Comparison of ENCODE assay signal across 8 cellular contexts in the genomic region with DNA sequence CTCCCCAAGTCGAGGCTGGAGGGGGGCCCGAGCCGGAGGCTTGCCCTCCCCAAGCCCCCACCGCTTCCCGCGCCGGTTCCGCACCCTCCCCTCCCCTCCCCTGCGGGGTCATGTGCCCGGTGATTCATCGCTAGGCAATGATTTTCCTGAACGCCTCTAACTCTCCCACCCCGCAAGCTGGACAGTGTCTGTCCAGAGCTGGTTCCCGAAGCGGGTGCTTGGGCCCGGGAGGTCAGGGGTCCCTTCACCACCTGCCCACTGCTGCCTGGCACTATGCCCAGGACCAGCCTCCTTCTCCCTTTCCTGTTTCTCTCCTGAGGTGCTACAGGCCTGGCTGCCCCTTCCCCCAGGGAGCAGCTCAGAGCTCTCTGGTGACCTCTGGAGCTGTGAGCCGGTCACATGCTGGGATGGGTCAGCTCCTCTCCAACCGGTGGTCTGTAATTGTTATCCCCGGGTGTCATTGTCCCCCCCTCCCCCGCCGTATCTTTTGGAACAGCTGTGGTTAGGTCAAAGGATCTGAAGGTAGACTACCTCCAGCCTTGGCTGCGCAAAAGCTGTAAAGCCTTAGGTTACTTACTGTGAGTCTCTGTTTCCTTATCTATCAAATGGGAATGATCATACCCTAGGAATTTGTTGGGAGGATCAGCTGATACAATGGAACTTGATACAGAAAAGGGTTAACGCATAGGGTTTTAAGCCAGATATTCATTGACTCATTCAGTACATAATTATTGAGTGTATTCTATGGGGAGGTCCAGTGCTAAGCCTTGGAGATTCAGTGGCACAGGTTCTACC. TPM values are rescaled to one million over a fixed set of nuclear protein-coding genes. Genes with fewer than 3 reads are reported as not detected.
DNase-seq lines count a peak whose midpoint lies in the region; ATAC-seq and TF ChIP-seq lines count a peak whose summit lies in the region.

No MANE protein-coding gene starts in this region.

- intact Hi-C loops in testis (cut with DNase I; ENCODE audit: low total_unique reads) = loop anchor here (5.0 kb wide), 1 partner anchor 46 kb away; no protein-coding TSS in a partner anchor

- peaks cover 0 to 2% (median 0%) of the 10 kb centered on the region in 5 donors for H3K27me3 Mint-ChIP-seq in naive thymus-derived CD8-positive, alpha-beta T cell

- H3K27me3 ChIP-seq in testis = no peaks in the 10 kb centered on the region

- H3K4me1 ChIP-seq in testis = peaks cover 8% of the 10 kb centered on the region

- peak overlapping the region; percentile 88 for H3K4me3 ChIP-seq in fibroblast of villous mesenchyme (ENCODE audit: low read depth, low read length)
- H3K4me3 ChIP-seq in testis = peak overlapping the region; percentile 89 to 92

- TF ChIP-seq POLR2A in testis (IDR thresholded peaks at IDR 0.05) = no peak

- peak overlapping the region; percentile 87 to 92 for H3K27ac ChIP-seq in testis

- H3K9me3 Mint-ChIP-seq in naive thymus-derived CD8-positive, alpha-beta T cell = no peaks in the 10 kb centered on the region

- ATAC-seq in HG03045 (IDR thresholded peaks at IDR 0.05; ENCODE audit: unreplicated experiment) (peak; percentile 9), GM18873 (IDR thresholded peaks at IDR 0.05; ENCODE audit: low FRiP score, unreplicated experiment) (no peak)
- ATAC-seq in naive thymus-derived CD8-positive, alpha-beta T cell = peak; percentile 40 to 45

- H3K36me3 ChIP-seq in testis (ENCODE audit: low read depth, missing control alignments) = no peaks in the 10 kb centered on the region

- POLR2A ChIA-PET in naive thymus-derived CD8-positive, alpha-beta T cell (lab: Charles Lee) = interaction anchor here (0.7 to 3.0 kb wide), 5 partner anchors 11 to 87 kb away, joined by 3 to 13 read pairs (median 7); a partner anchor contains a TSS

- H3K4me3 Mint-ChIP-seq in naive thymus-derived CD8-positive, alpha-beta T cell = peak overlapping the region; percentile 76 to 93 (median 86)

- no peaks in the 10 kb centered on the region for H3K9me3 ChIP-seq in testis

- H3K4me1 Mint-ChIP-seq in naive thymus-derived CD8-positive, alpha-beta T cell = peaks cover 13 to 28% (median 24%) of the 10 kb centered on the region in 4 donors

- TF ChIP-seq CTCF in fibroblast of villous mesenchyme (IDR thresholded peaks at IDR 0.05; ENCODE audit: insufficient read depth, low read depth, low read length) (no peak), testis (IDR thresholded peaks at IDR 0.05) (no peak)

- no peaks in the 10 kb centered on the region for H3K36me3 Mint-ChIP-seq in naive thymus-derived CD8-positive, alpha-beta T cell

- H3K27ac Mint-ChIP-seq in naive thymus-derived CD8-positive, alpha-beta T cell = peak overlapping the region in 9 of 10 donors; percentile 13 to 89 (median 71)

- DNase-seq in Daoy (ENCODE audit: low read depth) (peak; percentile 80), OCI-M1 (lab: John Stamatoyannopoulos, UW) (peak; percentile 83), fibroblast of villous mesenchyme (ENCODE audit: low read depth) (peak; percentile 87), testis (peak; percentile 78)
- peak; percentile 50 for DNase-seq in activated naive CD4-positive, alpha-beta T cell treated with Interleukin-2 at 50 U/mL for 16 hours
- DNase-seq in naive thymus-derived CD8-positive, alpha-beta T cell = peak in 8 of 10 donors; percentile 19 to 76 (median 40)

- WGBS in testis, 2 donors = 5 to 11% methylated on average over 13 to 22 of the region's 23 CpGs

RNA-seq across cellular contexts. Expression of a gene that starts 0.7 kb away (rescaled TPM):
- 21.3 and 22.1 TPM in 2 replicates for total RNA-seq in Daoy (2014; rRNA removed; shearing (Covaris generic))
- total RNA-seq in fibroblast of villous mesenchyme (33.7 and 38.7 TPM in 2 replicates), testis (100 to 1,000 TPM in 1 of 2 donors, 10 to 100 TPM in 1; 94.3 to 103 TPM)
- total RNA-seq in naive thymus-derived CD8-positive, alpha-beta T cell = 10 to 100 TPM; 10.3 to 11.2 TPM
- polyA plus RNA-seq in naive thymus-derived CD8-positive, alpha-beta T cell = 1 to 10 TPM; 2.8 to 3.6 (median 3.0) TPM
- 25.3 TPM for polyA plus RNA-seq in testis (ENCODE audit: insufficient read depth, low read depth, low replicate concordance)

RNA-seq across cellular contexts. Expression of a gene that starts 42.3 kb away (rescaled TPM):
- total RNA-seq in Daoy (2014; rRNA removed; shearing (Covaris generic)) = not detected in 2 replicates
- total RNA-seq in fibroblast of villous mesenchyme (not detected in 2 replicates), testis (under 1 TPM in 1 of 2 donors, not detected in 1; 0.39 TPM)
- total RNA-seq in naive thymus-derived CD8-positive, alpha-beta T cell = not detected
- not detected for polyA plus RNA-seq in naive thymus-derived CD8-positive, alpha-beta T cell
- not detected for polyA plus RNA-seq in testis (ENCODE audit: insufficient read depth, low read depth, low replicate concordance)

RNA-seq across cellular contexts. Expression of a gene that starts 54.7 kb away (rescaled TPM):
- 55.0 and 66.6 TPM in 2 replicates for total RNA-seq in Daoy (2014; rRNA removed; shearing (Covaris generic))
- total RNA-seq in fibroblast of villous mesenchyme (37.4 and 44.5 TPM in 2 replicates), testis (100 to 1,000 TPM in 1 of 2 donors, 10 to 100 TPM in 1; 87.9 to 103 TPM)
- total RNA-seq in naive thymus-derived CD8-positive, alpha-beta T cell = 10 to 100 TPM; 44.4 to 45.2 TPM
- polyA plus RNA-seq in naive thymus-derived CD8-positive, alpha-beta T cell = 10 to 100 TPM; 68.4 to 93.0 (median 92.8) TPM
- 65.8 TPM for polyA plus RNA-seq in testis (ENCODE audit: insufficient read depth, low read depth, low replicate concordance)
